In genomic region chr15:34160735-34161134, GRCh38 we compare ENCODE assay signal across 1 cellular context.
TF ChIP-seq lines count a peak whose summit lies in the region.

No MANE protein-coding gene starts in this region.

TF ChIP-seq in HepG2, 621 proteins besides CTCF, POLR2A, EP300 and RAD21:
- TF ChIP-seq ZBTB49 (CRISPR knock-in tag; IDR thresholded peaks at IDR 0.05; ENCODE audit: borderline replicate concordance) (no peak), JUN (CRISPR knock-in tag; IDR thresholded peaks at IDR 0.05) (no peak), GPN1 (CRISPR knock-in tag; IDR thresholded peaks at IDR 0.05; ENCODE audit: borderline replicate concordance) (no peak), HMGA1 (CRISPR knock-in tag; conservative IDR thresholded peaks at IDR 0.05) (no peak), KLF6 (CRISPR knock-in tag; IDR thresholded peaks at IDR 0.05) (no peak), PAF1 (CRISPR knock-in tag; IDR thresholded peaks at IDR 0.05) (no peak), ZNF282 (IDR thresholded peaks at IDR 0.05; ENCODE audit: partially characterized antibody) (no peak), ATAD3A (CRISPR knock-in tag; IDR thresholded peaks at IDR 0.05) (no peak), NFE2L1 (CRISPR knock-in tag; IDR thresholded peaks at IDR 0.05; ENCODE audit: borderline replicate concordance) (no peak), NFYC (CRISPR knock-in tag; IDR thresholded peaks at IDR 0.05) (no peak), ZNF800 (CRISPR knock-in tag; IDR thresholded peaks at IDR 0.05) (no peak), TAF1 (CRISPR knock-in tag; IDR thresholded peaks at IDR 0.05) (no peak), SRF (IDR thresholded peaks at IDR 0.05; ENCODE audit: low read depth, low read length) (no peak), SNAPC5 (CRISPR knock-in tag; IDR thresholded peaks at IDR 0.05; ENCODE audit: borderline replicate concordance) (no peak), CENPX (CRISPR knock-in tag; IDR thresholded peaks at IDR 0.05) (no peak), MZF1 (CRISPR knock-in tag; IDR thresholded peaks at IDR 0.05; ENCODE audit: borderline replicate concordance) (no peak)
- TF ChIP-seq, protein P1, sequence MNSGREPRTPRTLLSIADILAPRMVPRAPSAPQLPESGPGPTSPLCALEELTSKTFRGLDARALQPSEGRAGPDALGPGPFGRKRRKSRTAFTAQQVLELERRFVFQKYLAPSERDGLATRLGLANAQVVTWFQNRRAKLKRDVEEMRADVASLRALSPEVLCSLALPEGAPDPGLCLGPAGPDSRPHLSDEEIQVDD (CRISPR knock-in tag; IDR thresholded peaks at IDR 0.05; ENCODE audit: borderline replicate concordance): no peak
- TF ChIP-seq, protein P2, sequence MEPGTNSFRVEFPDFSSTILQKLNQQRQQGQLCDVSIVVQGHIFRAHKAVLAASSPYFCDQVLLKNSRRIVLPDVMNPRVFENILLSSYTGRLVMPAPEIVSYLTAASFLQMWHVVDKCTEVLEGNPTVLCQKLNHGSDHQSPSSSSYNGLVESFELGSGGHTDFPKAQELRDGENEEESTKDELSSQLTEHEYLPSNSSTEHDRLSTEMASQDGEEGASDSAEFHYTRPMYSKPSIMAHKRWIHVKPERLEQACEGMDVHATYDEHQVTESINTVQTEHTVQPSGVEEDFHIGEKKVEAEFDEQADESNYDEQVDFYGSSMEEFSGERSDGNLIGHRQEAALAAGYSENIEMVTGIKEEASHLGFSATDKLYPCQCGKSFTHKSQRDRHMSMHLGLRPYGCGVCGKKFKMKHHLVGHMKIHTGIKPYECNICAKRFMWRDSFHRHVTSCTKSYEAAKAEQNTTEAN (CRISPR knock-in tag; conservative IDR thresholded peaks at IDR 0.05): no peak
